ENCODE assay signal across 9 cellular contexts in the genomic region with DNA sequence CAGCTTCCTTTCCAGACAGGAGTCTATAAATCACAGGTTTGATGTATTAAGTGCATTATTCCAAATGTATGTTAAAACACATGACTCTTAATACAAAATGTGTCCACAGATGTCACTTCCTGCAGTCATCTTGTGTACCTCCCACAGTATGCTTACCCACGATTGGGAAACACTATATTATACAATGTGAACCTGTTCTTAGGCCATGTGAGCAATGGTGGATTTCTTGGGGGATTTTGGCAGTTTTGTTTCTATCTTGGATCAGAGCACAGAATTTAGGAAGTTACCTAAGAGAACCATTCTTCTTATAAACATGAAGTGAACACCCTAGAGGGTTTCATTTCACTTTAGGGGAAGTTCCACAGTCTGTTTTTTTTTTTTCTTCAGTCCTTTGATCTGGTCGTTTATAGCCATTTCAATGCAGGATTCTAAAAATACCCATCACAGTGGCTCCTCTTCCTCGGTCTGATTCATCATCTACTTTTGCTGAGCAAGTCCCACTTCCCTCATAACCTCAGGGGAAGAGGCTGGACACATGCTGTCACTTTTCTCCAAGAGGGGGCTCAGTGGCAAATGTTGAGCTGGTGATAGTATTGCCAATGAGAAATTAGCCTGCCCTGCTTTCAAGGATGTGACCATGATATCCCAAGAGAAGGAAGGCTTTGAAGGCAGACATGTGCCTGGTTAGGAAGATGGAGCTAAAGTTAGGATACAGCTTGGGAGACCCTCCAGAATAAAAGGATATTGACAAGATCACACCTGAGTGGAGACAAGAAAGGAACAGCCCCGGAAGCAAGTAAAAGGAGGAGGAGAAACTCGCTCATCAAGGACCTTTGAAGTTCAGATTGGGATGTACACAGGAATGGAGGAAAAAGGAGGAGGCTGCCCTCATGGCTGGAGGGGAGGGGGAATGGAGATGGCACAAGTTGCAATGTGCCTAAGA. TPM values are rescaled to one million over a fixed set of nuclear protein-coding genes. Genes with fewer than 3 reads are reported as not detected.
DNase-seq lines count a peak whose midpoint lies in the region; ATAC-seq and TF ChIP-seq lines count a peak whose summit lies in the region.
"Had no signal": no experiment of that assay in that cellular context is flagged by ENCODE, and none has a peak within 500 bp of the region (broad histone marks: within the 10 kb centered on the region; RNA-seq: fewer than 3 reads in every experiment).

No MANE protein-coding gene starts in this region.

- peaks cover 76 to 92% (median 86%) of the 10 kb centered on the region in 3 donors for H3K4me1 Mint-ChIP-seq in naive B cell

- no peaks in the 10 kb centered on the region for H3K36me3 ChIP-seq in breast epithelium

- TF ChIP-seq CTCF in NB4 (IDR thresholded peaks at IDR 0.05; ENCODE audit: low read depth, low read length) (no peak), breast epithelium (IDR thresholded peaks at IDR 0.05) (no peak)

- TF ChIP-seq POLR2A in NB4 (IDR thresholded peaks at IDR 0.05; ENCODE audit: extremely low read depth, insufficient read length) (no peak), breast epithelium (IDR thresholded peaks at IDR 0.05) (no peak)

- H3K27me3 ChIP-seq in breast epithelium, result no peaks in the 10 kb centered on the region

- DNase-seq in NB4 (ENCODE audit: low read depth) (peak; percentile 88), naive B cell (peak; percentile 83), mesenteric fat pad (ENCODE audit: low spot score) (no peak), NCI-H526 treated with DMSO at 0.1 percent for 48 hours (lab: John Stamatoyannopoulos, UW) (no peak), breast epithelium (ENCODE audit: low spot score in 2 of 2) (no peak), NCI-H82 treated with DMSO at 0.1 percent for 48 hours (lab: John Stamatoyannopoulos, UW; ENCODE audit: unreplicated experiment) (no peak)
- DNase-seq: activated effector memory CD4-positive, alpha-beta T cell treated with anti-CD3 and anti-CD28 coated beads, Interleukin-2, amount 50 U/mL, for 16 hours had no signal

- H3K4me3 ChIP-seq in NB4 (ENCODE audit: low read depth, low read length), result no peak overlapping the region
- no peak overlapping the region for H3K4me3 ChIP-seq in breast epithelium

- H3K27ac Mint-ChIP-seq in naive B cell, result peak overlapping the region; percentile 90 to 100 (median 100)

- ATAC-seq in GM18517 (IDR thresholded peaks at IDR 0.05; ENCODE audit: unreplicated experiment), result peak; percentile 38
- peak; percentile 33 for ATAC-seq in HG02623 (IDR thresholded peaks at IDR 0.05; ENCODE audit: unreplicated experiment)
- ATAC-seq in naive B cell (ENCODE audit: low read depth in 2 of 2), result peak; percentile 81 to 83

- no peaks in the 10 kb centered on the region for H3K27me3 Mint-ChIP-seq in naive B cell

- no peaks in the 10 kb centered on the region for H3K9me3 ChIP-seq in breast epithelium

- peaks cover 47 to 53% of the 10 kb centered on the region in 2 donors for H3K36me3 Mint-ChIP-seq in naive B cell

- no peak overlapping the region for H3K27ac ChIP-seq in breast epithelium

- no peaks in the 10 kb centered on the region for H3K4me1 ChIP-seq in breast epithelium

- peak overlapping the region; percentile 31 to 92 (median 80) for H3K4me3 Mint-ChIP-seq in naive B cell

- H3K9me3 Mint-ChIP-seq in naive B cell, result no peaks in the 10 kb centered on the region

- intact Hi-C loops in breast epithelium (cut with DNase I; ENCODE audit: low total_unique reads), result no loop called here

RNA-seq across cellular contexts. Expression of gene PLEK, which starts 22.6 kb away (rescaled TPM):
- polyA plus RNA-seq in naive B cell (ENCODE audit: low read depth in 6 of 6), result 100 to 1,000 TPM in 4 of 6 donors, 10 to 100 TPM in 2; 69.0 to 215 (median 129) TPM
- total RNA-seq in mesenteric fat pad (30.0 TPM), breast epithelium (10 to 100 TPM in 2 of 3 donors, 1 to 10 TPM in 1; 3.6 to 20.5 (median 11.7) TPM)

Comparison
In these comparisons a context has a peak if more than half of its experiments do, and no peak if none do; other contexts are left out.
1. DNase-seq: peak in NB4 (single experiment) and naive B cell (single experiment); none in mesenteric fat pad (single experiment), NCI-H526 treated with DMSO at 0.1 percent for 48 hours (single experiment), breast epithelium (0 of 2) and NCI-H82 treated with DMSO at 0.1 percent for 48 hours (single experiment).
2. Peak in every context shown above with its lines, with median percentiles within 50 percentile points of each other: ATAC-seq.